ENCODE assay signal across 8 cellular contexts in the genomic region with DNA sequence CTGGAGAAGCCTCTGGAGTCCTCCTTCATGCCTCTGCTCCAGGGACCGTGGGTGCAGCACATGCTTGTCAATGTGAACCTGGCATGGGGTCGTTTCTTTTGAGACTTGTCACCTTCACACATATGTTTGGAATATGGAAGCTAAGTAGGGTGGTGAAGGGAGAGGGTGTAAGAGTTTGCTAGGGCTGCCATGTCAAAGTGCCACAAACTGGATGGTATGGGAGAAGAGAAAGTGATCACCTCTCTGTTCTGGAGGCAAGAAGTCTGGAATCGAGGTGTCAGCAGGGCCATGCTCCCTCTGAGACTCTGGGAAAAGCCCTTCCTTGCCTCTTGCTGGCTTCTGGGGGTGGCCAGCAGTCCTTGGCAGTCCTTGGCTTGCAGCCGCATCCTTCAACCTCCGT. TPM values are rescaled to one million over a fixed set of nuclear protein-coding genes. Genes with fewer than 3 reads are reported as not detected.
"Had no signal": no experiment of that assay in that cellular context is flagged by ENCODE, and none has a peak within 500 bp of the region (broad histone marks: within the 10 kb centered on the region; RNA-seq: fewer than 3 reads in every experiment).

No MANE protein-coding gene starts in this region.

- H3K4me3 Mint-ChIP-seq: GM23338, IgD-negative memory B cell had no signal

- H3K4me3 ChIP-seq: GM23338, HAP-1 had no signal

- H3K4me1 Mint-ChIP-seq: IgD-negative memory B cell had no signal

- H3K36me3 Mint-ChIP-seq: IgD-negative memory B cell had no signal

- H3K9me3 ChIP-seq: HAP-1 had no signal

- H2AFZ ChIP-seq: GM23338 had no signal

- H3K4me2 ChIP-seq: GM23338 had no signal

- FAIRE-seq: HTR-8/SVneo had no signal

- ATAC-seq: GM23338, HCT116 had no signal

- H3K4me1 ChIP-seq: HAP-1 had no signal

- H3K9me3 Mint-ChIP-seq: GM23338 had no signal

- DNase-seq: H7, KBM-7 had no signal

- H3K36me3 ChIP-seq: HAP-1 had no signal

- H3K27ac Mint-ChIP-seq: GM23338, IgD-negative memory B cell had no signal

RNA-seq across cellular contexts. Expression of gene TSPAN18, which starts 8.7 kb away (rescaled TPM):
- total RNA-seq: HT-29 had no signal
